Comparison of ENCODE assay signal across 25 cellular contexts in the genomic region with DNA sequence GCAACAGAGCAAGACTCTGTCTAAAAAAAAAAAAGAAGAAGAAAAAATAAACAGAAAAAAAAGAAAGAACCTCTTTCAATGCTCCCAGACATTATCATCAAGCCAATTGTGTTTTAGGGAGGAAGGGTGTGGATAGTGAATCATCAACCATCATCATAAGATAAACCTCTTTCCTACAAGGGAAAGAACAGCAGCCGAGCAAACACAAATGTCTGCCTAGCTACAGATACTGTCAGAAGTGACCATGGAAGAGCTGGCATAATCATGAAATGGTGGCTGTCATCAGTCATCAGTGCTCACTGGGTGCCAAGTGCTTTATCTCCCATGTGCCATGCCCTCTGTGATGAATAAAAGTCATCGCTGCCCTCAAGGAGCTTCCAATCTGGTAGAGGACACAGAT. TPM values are rescaled to one million over a fixed set of nuclear protein-coding genes. Genes with fewer than 3 reads are reported as not detected.
DNase-seq lines count a peak whose midpoint lies in the region; ATAC-seq and TF ChIP-seq lines count a peak whose summit lies in the region.
"Had no signal": no experiment of that assay in that cellular context is flagged by ENCODE, and none has a peak within 500 bp of the region (broad histone marks: within the 10 kb centered on the region; RNA-seq: fewer than 3 reads in every experiment).

No MANE protein-coding gene starts in this region.

- H3K9me2 ChIP-seq in SK-N-SH: no peaks in the 10 kb centered on the region

- ATAC-seq in RWPE2 (ENCODE audit: low read depth): peak; percentile 68; the same call in 2 of the 3 replicates
- ATAC-seq in activated CD8-positive, alpha-beta T cell treated with anti-CD3 and anti-CD28 coated beads, Interleukin-2, amount 10 ng/mL, durations not matched to agents 7 days and 5 days: no peak
- ATAC-seq: natural killer cell treated with Interleukin-12 subunit alpha and Interleukin-12 subunit beta and Interleukin-15 and Interleukin-18, amount 100 ng/mL, for 72 hours; T-helper 17 cell had no signal

- no peak overlapping the region for H3K4me3 Mint-ChIP-seq in activated CD8-positive, alpha-beta T cell treated with anti-CD3 and anti-CD28 coated beads, Interleukin-2, amount 10 ng/mL, durations not matched to agents 7 days and 5 days
- H3K4me3 Mint-ChIP-seq: activated CD4-positive, alpha-beta memory T cell treated with anti-CD3 and anti-CD28 coated beads for 36 hours; mesothelial cell of epicardium; natural killer cell treated with Interleukin-12 subunit alpha and Interleukin-12 subunit beta and Interleukin-15 and Interleukin-18, amount 100 ng/mL, for 72 hours; T-helper 17 cell had no signal

- H3K9me3 ChIP-seq in RWPE2 (ENCODE audit: severe bottlenecking): no peaks in the 10 kb centered on the region
- no peaks in the 10 kb centered on the region for H3K9me3 ChIP-seq in colonic mucosa
- H3K9me3 ChIP-seq in SK-N-SH: no peaks in the 10 kb centered on the region
- H3K9me3 ChIP-seq: esophagus squamous epithelium, SJCRH30 had no signal

- TF ChIP-seq CTCF in RWPE2 (IDR thresholded peaks at IDR 0.05; ENCODE audit: poor library complexity, severe bottlenecking): no peak
- TF ChIP-seq CTCF in colonic mucosa (IDR thresholded peaks at IDR 0.05): no peak
- no peak for TF ChIP-seq CTCF in SK-N-SH (IDR thresholded peaks at IDR 0.05)

- H3K36me3 ChIP-seq in RWPE2 (ENCODE audit: low read depth) (no peaks in the 10 kb centered on the region), colonic mucosa (no peaks in the 10 kb centered on the region), SK-N-SH (replicated peaks in 1 of 2; ENCODE audit: control insufficient read depth in 1 of 2, insufficient read depth in 2 of 2, low read length in 1 of 2) (no peaks in the 10 kb centered on the region)
- H3K36me3 ChIP-seq: esophagus squamous epithelium, left ventricle myocardium inferior, SJCRH30 had no signal

- peaks cover 4% of the 10 kb centered on the region for H3K27me3 Mint-ChIP-seq in activated CD8-positive, alpha-beta T cell treated with anti-CD3 and anti-CD28 coated beads, Interleukin-2, amount 10 ng/mL, durations not matched to agents 7 days and 5 days (ENCODE audit: low read depth)

- H3K27ac Mint-ChIP-seq in activated CD8-positive, alpha-beta T cell treated with anti-CD3 and anti-CD28 coated beads, Interleukin-2, amount 10 ng/mL, durations not matched to agents 7 days and 5 days: no peak overlapping the region
- H3K27ac Mint-ChIP-seq: activated CD4-positive, alpha-beta memory T cell treated with anti-CD3 and anti-CD28 coated beads for 36 hours; mesothelial cell of epicardium; natural killer cell treated with Interleukin-12 subunit alpha and Interleukin-12 subunit beta and Interleukin-15 and Interleukin-18, amount 100 ng/mL, for 72 hours; T-helper 17 cell had no signal

- H2AFZ ChIP-seq in SK-N-SH (ENCODE audit: low read depth): no peak overlapping the region

- CTCF ChIA-PET in activated CD8-positive, alpha-beta T cell treated with anti-CD3 and anti-CD28 coated beads, Interleukin-2, amount 10 ng/mL, durations not matched to agents 7 days and 5 days (lab: Charles Lee): interaction anchor here (1.1 to 3.1 kb wide), 3 partner anchors 11 to 170 kb away, joined by 3 to 24 read pairs (median 11); no protein-coding TSS in a partner anchor
- CTCF ChIA-PET in SK-N-SH (lab: Yijun Ruan, JAX): interaction anchor here (1.4 to 1.9 kb wide), 2 partner anchors 11 to 46 kb away, joined by 3 to 7 read pairs; a partner anchor contains a TSS

- no peaks in the 10 kb centered on the region for H3K27me3 ChIP-seq in RWPE2 (ENCODE audit: insufficient read depth, poor library complexity, severe bottlenecking)
- H3K27me3 ChIP-seq in colonic mucosa: no peaks in the 10 kb centered on the region
- no peaks in the 10 kb centered on the region for H3K27me3 ChIP-seq in SK-N-SH (ENCODE audit: insufficient read depth)
- H3K27me3 ChIP-seq: esophagus squamous epithelium, SJCRH30 had no signal

- no peak for TF ChIP-seq EP300 in SK-N-SH (IDR thresholded peaks at IDR 0.05; ENCODE audit: borderline replicate concordance in 1 of 2, low read depth in 1 of 2, low read length in 1 of 2)

- peaks cover 10% of the 10 kb centered on the region for H3K4me1 ChIP-seq in RWPE2 (ENCODE audit: insufficient read depth, poor library complexity, severe bottlenecking)
- H3K4me1 ChIP-seq in colonic mucosa: no peaks in the 10 kb centered on the region
- peaks cover 0 to 6% of the 10 kb centered on the region in 2 experiments; a peak in 1 of 4 replicates for H3K4me1 ChIP-seq in SK-N-SH (ENCODE audit: control insufficient read depth in 1 of 2, insufficient read depth in 2 of 2, low read depth in 1 of 2, low read length in 1 of 2)
- H3K4me1 ChIP-seq: esophagus squamous epithelium, left ventricle myocardium inferior had no signal

- H3K4me1 Mint-ChIP-seq in activated CD8-positive, alpha-beta T cell treated with anti-CD3 and anti-CD28 coated beads, Interleukin-2, amount 10 ng/mL, durations not matched to agents 7 days and 5 days (ENCODE audit: low read depth): no peaks in the 10 kb centered on the region
- H3K4me1 Mint-ChIP-seq: T-helper 17 cell had no signal

- no peaks in the 10 kb centered on the region for H3K9me3 Mint-ChIP-seq in activated CD8-positive, alpha-beta T cell treated with anti-CD3 and anti-CD28 coated beads, Interleukin-2, amount 10 ng/mL, durations not matched to agents 7 days and 5 days (ENCODE audit: insufficient read depth)
- H3K9me3 Mint-ChIP-seq: activated CD4-positive, alpha-beta memory T cell treated with anti-CD3 and anti-CD28 coated beads for 36 hours; natural killer cell treated with Interleukin-12 subunit alpha and Interleukin-12 subunit beta and Interleukin-15 and Interleukin-18, amount 100 ng/mL, for 72 hours had no signal

- no peak overlapping the region for H3K4me3 ChIP-seq in RWPE2 (ENCODE audit: severe bottlenecking)
- H3K4me3 ChIP-seq in colonic mucosa: no peak overlapping the region
- H3K4me3 ChIP-seq in SK-N-SH (ENCODE audit: low read depth in 2 of 2, low read length in 1 of 2): no peak overlapping the region
- H3K4me3 ChIP-seq: esophagus squamous epithelium, left ventricle myocardium inferior, SJCRH30 had no signal

- POLR2A ChIA-PET in activated CD8-positive, alpha-beta T cell treated with anti-CD3 and anti-CD28 coated beads, Interleukin-2, amount 10 ng/mL, durations not matched to agents 7 days and 5 days (lab: Charles Lee): no interaction called here
- POLR2A ChIA-PET in SK-N-SH (lab: Yijun Ruan, JAX): no interaction called here

- H3K27ac ChIP-seq in RWPE2 (ENCODE audit: poor library complexity, severe bottlenecking) (no peak overlapping the region), colonic mucosa (peak overlapping the region; percentile 24), SK-N-SH (ENCODE audit: low read depth in 2 of 2, low read length in 1 of 2) (no peak overlapping the region)
- H3K27ac ChIP-seq: C4-2B, esophagus squamous epithelium, left ventricle myocardium inferior, SJCRH30 had no signal

- no peaks in the 10 kb centered on the region for H4K20me1 ChIP-seq in SK-N-SH (ENCODE audit: insufficient read depth)

- H3K79me2 ChIP-seq in SK-N-SH (ENCODE audit: insufficient read depth): no peaks in the 10 kb centered on the region

- H3K4me2 ChIP-seq in SK-N-SH: no peak overlapping the region

- no peaks in the 10 kb centered on the region for H3K36me3 Mint-ChIP-seq in activated CD8-positive, alpha-beta T cell treated with anti-CD3 and anti-CD28 coated beads, Interleukin-2, amount 10 ng/mL, durations not matched to agents 7 days and 5 days (ENCODE audit: low read depth)
- H3K36me3 Mint-ChIP-seq: activated CD4-positive, alpha-beta memory T cell treated with anti-CD3 and anti-CD28 coated beads for 36 hours; mesothelial cell of epicardium; natural killer cell treated with Interleukin-12 subunit alpha and Interleukin-12 subunit beta and Interleukin-15 and Interleukin-18, amount 100 ng/mL, for 72 hours had no signal

- no peak for TF ChIP-seq RAD21 in SK-N-SH (IDR thresholded peaks at IDR 0.05; ENCODE audit: low read length)

- intact Hi-C loops in colonic mucosa (cut with DNase I): no loop called here

- peak; percentile 35 for DNase-seq in ELR (ENCODE audit: low read depth)
- DNase-seq in RWPE2 (ENCODE audit: low spot score): no peak
- DNase-seq in colonic mucosa: no peak
- DNase-seq in kidney tubule cell (ENCODE audit: low spot score): peak; percentile 4
- no peak for DNase-seq in Kasumi-1 (lab: John Stamatoyannopoulos, UW)
- DNase-seq in GM03348 (ENCODE audit: low spot score): no peak
- no peak for DNase-seq in activated CD8-positive, alpha-beta T cell treated with anti-CD3 and anti-CD28 coated beads, Interleukin-2, amount 10 ng/mL, durations not matched to agents 7 days and 5 days
- no peak for DNase-seq in SK-N-SH
- DNase-seq: activated CD4-positive, alpha-beta memory T cell treated with anti-CD3 and anti-CD28 coated beads for 36 hours; activated gamma-delta T cell treated with Interleukin-2 at 50 U/mL for 16 hours; effector memory CD4-positive, alpha-beta T cell; esophagus squamous epithelium; GOT3; left ventricle myocardium inferior; NCI-H1105; NCI-H2029 treated with DMSO at 0.1 percent for 48 hours; NCI-H446 treated with DMSO at 0.1 percent for 48 hours; posterior cingulate gyrus; SJCRH30; T-helper 17 cell had no signal

- 78% methylated on average over 2 of the region's 2 CpGs for WGBS in SK-N-SH (ENCODE audit: low lambda C conversion rate)

- peaks cover 3% of the 10 kb centered on the region for H3F3A ChIP-seq in SK-N-SH (replicated peaks; ENCODE audit: insufficient read depth)

- H3K9ac ChIP-seq in colonic mucosa (ENCODE audit: low read depth in 2 of 2, low read length in 2 of 2) (no peak overlapping the region), SK-N-SH (no peak overlapping the region)

TF ChIP-seq in SK-N-SH, 30 proteins besides CTCF, POLR2A, EP300 and RAD21 (continues in another document):
- TF ChIP-seq, protein P1, sequence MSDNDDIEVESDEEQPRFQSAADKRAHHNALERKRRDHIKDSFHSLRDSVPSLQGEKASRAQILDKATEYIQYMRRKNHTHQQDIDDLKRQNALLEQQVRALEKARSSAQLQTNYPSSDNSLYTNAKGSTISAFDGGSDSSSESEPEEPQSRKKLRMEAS (IDR thresholded peaks at IDR 0.05; ENCODE audit: low read depth): no peak
- TF ChIP-seq, protein P2, sequence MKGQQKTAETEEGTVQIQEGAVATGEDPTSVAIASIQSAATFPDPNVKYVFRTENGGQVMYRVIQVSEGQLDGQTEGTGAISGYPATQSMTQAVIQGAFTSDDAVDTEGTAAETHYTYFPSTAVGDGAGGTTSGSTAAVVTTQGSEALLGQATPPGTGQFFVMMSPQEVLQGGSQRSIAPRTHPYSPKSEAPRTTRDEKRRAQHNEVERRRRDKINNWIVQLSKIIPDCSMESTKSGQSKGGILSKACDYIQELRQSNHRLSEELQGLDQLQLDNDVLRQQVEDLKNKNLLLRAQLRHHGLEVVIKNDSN (IDR thresholded peaks at IDR 0.05; ENCODE audit: borderline replicate concordance, low read depth): no peak
- no peak for TF ChIP-seq RFX5 (IDR thresholded peaks at IDR 0.05; ENCODE audit: low read length)
- no peak for TF ChIP-seq GABPA (IDR thresholded peaks at IDR 0.05; ENCODE audit: low read depth)

RNA-seq across cellular contexts. Expression of a gene that starts 46.6 kb away (rescaled TPM):
- total RNA-seq in colonic mucosa: 1 to 10 TPM in 1 of 2 donors, under 1 TPM in 1; 0.91 to 3.3 TPM
- not detected for total RNA-seq in activated CD8-positive, alpha-beta T cell treated with anti-CD3 and anti-CD28 coated beads, Interleukin-2, amount 10 ng/mL, durations not matched to agents 7 days and 5 days
- polyA plus RNA-seq in SK-N-SH (2012; rRNA removed): 0.11 TPM in 1 of 2 replicates, not detected in the other
- under 0.01 and 0.03 TPM in 2 replicates for polyA plus RNA-seq in SK-N-SH (2012; cell fraction: cytosol; rRNA removed)
- polyA plus RNA-seq in SK-N-SH (2012; cell fraction: nucleus; rRNA removed): 0.05 TPM in 1 of 2 replicates, not detected in the other
- total RNA-seq: activated CD4-positive, alpha-beta memory T cell treated with anti-CD3 and anti-CD28 coated beads for 36 hours; esophagus squamous epithelium; G401; left ventricle myocardium inferior; natural killer cell treated with Interleukin-12 subunit alpha and Interleukin-12 subunit beta and Interleukin-15 and Interleukin-18, amount 100 ng/mL, for 72 hours; SJCRH30; T-helper 17 cell had no signal
- polyA plus RNA-seq: AG04450 had no signal

Comparison
In these comparisons a context has a peak if more than half of its experiments do, and no peak if none do; other contexts are left out.
1. DNase-seq: peak in ELR (single experiment) and kidney tubule cell (single experiment); none in RWPE2 (single experiment), colonic mucosa (single experiment), Kasumi-1 (0 of 2), GM03348 (single experiment), activated CD8-positive, alpha-beta T cell treated with anti-CD3 and anti-CD28 coated beads, Interleukin-2, amount 10 ng/mL, durations not matched to agents 7 days and 5 days (single experiment) and SK-N-SH (single experiment).